In genomic region chr4:36208884-36209473, GRCh38 we compare ENCODE assay signal across 11 cellular contexts. TPM values are rescaled to one million over a fixed set of nuclear protein-coding genes. Genes with fewer than 3 reads are reported as not detected.
A peak's percentile ranks its signal among the peaks of the same experiment; 100 is the strongest.
DNase-seq lines count a peak whose midpoint lies in the region; ATAC-seq and TF ChIP-seq lines count a peak whose summit lies in the region.
"Had no signal": no experiment of that assay in that cellular context is flagged by ENCODE, and none has a peak within 500 bp of the region (broad histone marks: within the 10 kb centered on the region; RNA-seq: fewer than 3 reads in every experiment).

No MANE protein-coding gene starts in this region.

- no peaks in the 10 kb centered on the region for H3K9me3 Mint-ChIP-seq in endothelial cell (ENCODE audit: unreplicated experiment)

- DNase-seq in DMS79 treated with DMSO at 0.1 percent for 48 hours (lab: John Stamatoyannopoulos, UW), result no peak
- no peak for DNase-seq in endothelial cell (ENCODE audit: low spot score)
- no peak for DNase-seq in DMS 273 treated with DMSO at 0.1 percent for 48 hours (lab: John Stamatoyannopoulos, UW)
- no peak for DNase-seq in posterior vena cava (ENCODE audit: low spot score)
- DNase-seq: foreskin keratinocyte, NCI-H1694, posterior cingulate gyrus had no signal

- no peaks in the 10 kb centered on the region for H3K27me3 Mint-ChIP-seq in endothelial cell (ENCODE audit: unreplicated experiment)

- peak; percentile 89 for ATAC-seq in GM18499 (IDR thresholded peaks at IDR 0.05; ENCODE audit: insufficient read depth, unreplicated experiment)
- peak; percentile 90 for ATAC-seq in GM21367 (IDR thresholded peaks at IDR 0.05; ENCODE audit: unreplicated experiment)
- ATAC-seq in HG03354 (IDR thresholded peaks at IDR 0.05; ENCODE audit: poor library complexity, severe bottlenecking, unreplicated experiment), result peak; percentile 93
- ATAC-seq: foreskin keratinocyte had no signal

- no peak overlapping the region for H3K4me3 Mint-ChIP-seq in endothelial cell (ENCODE audit: unreplicated experiment)

- peak overlapping the region; percentile 95 for H3K27ac ChIP-seq in cingulate gyrus (ENCODE audit: low read depth, low read length)
- H3K27ac ChIP-seq: foreskin keratinocyte had no signal

- no peaks in the 10 kb centered on the region for H3K36me3 Mint-ChIP-seq in endothelial cell (ENCODE audit: low read depth, unreplicated experiment)

- H3K27ac Mint-ChIP-seq in endothelial cell (ENCODE audit: unreplicated experiment), result no peak overlapping the region

- no peaks in the 10 kb centered on the region for H3K4me1 Mint-ChIP-seq in endothelial cell (ENCODE audit: unreplicated experiment)

- intact Hi-C loops in posterior vena cava (cut with DNase I), result no loop called here

- TF ChIP-seq CTCF in endothelial cell (IDR thresholded peaks at IDR 0.05; ENCODE audit: unreplicated experiment), result no peak

RNA-seq across cellular contexts. Expression of gene ARAP2, which starts 35.3 kb away (rescaled TPM):
- 20.1 TPM for total RNA-seq in endothelial cell (ENCODE audit: unreplicated experiment)
- 10 to 100 TPM; 10.1 to 12.8 TPM for total RNA-seq in posterior vena cava
